7 cellular contexts compared by ENCODE assay signal in the genomic region with DNA sequence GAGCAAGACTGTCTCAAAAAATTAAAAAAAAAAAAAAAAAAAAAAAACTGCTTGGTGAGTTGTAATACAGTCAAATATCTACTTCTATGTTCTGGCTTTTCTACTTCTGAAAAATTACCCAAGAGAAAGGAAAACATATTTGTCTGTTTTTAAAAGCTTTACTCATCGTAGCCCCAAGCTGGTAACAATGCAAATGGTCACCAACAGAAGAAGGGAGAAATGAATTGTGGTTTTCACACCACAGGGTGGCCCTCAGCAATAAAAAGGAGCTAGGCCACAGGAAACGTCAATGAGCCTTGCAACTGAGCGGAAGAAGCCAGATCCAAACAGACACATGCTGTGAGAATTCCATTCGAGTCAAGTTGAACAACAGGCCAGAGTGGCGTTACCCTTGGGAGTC.
DNase-seq lines count a peak whose midpoint lies in the region; ATAC-seq and TF ChIP-seq lines count a peak whose summit lies in the region.
"Not testable (repeated sequence)": the region's sequence is repeated elsewhere in the genome, so short reads cannot be mapped to it uniquely, and the experiment has no call there.

No MANE protein-coding gene starts in this region.

- ATAC-seq in activated naive CD8-positive, alpha-beta T cell treated with anti-CD3 and anti-CD28 coated beads, Interleukin-2, amount 10 ng/mL, durations not matched to agents 7 days and 5 days (ENCODE audit: low read depth): not testable (repeated sequence)

- H3K4me3 ChIP-seq in GM12865 (ENCODE audit: low read depth, low read length); OCI-LY7 (ENCODE audit: low read depth, low read length, poor library complexity, severe bottlenecking): not testable (repeated sequence)

- H3K4me1 ChIP-seq in OCI-LY7 (ENCODE audit: insufficient read depth, low read length, poor library complexity, severe bottlenecking): peaks cover 50% of the 10 kb centered on the region

- H3K4me1 Mint-ChIP-seq in activated naive CD8-positive, alpha-beta T cell treated with anti-CD3 and anti-CD28 coated beads, Interleukin-2, amount 10 ng/mL, durations not matched to agents 7 days and 5 days: peaks cover 29% of the 10 kb centered on the region
- peaks cover 19% of the 10 kb centered on the region for H3K4me1 Mint-ChIP-seq in MCF 10A (ENCODE audit: insufficient read depth, unreplicated experiment)

- not testable (repeated sequence) for H3K9me3 Mint-ChIP-seq in activated naive CD8-positive, alpha-beta T cell treated with anti-CD3 and anti-CD28 coated beads, Interleukin-2, amount 10 ng/mL, durations not matched to agents 7 days and 5 days; MCF 10A (ENCODE audit: unreplicated experiment)

- H3K9me2 ChIP-seq in OCI-LY7 (ENCODE audit: insufficient read depth, low read length): not testable (repeated sequence)

- H3K27ac Mint-ChIP-seq in activated naive CD8-positive, alpha-beta T cell treated with anti-CD3 and anti-CD28 coated beads, Interleukin-2, amount 10 ng/mL, durations not matched to agents 7 days and 5 days: peak overlapping the region; percentile 25
- H3K27ac Mint-ChIP-seq in MCF 10A (ENCODE audit: low read depth, unreplicated experiment): not testable (repeated sequence)

- TF ChIP-seq CTCF in GM12865 (IDR thresholded peaks at IDR 0.05; ENCODE audit: insufficient read depth, low read depth, low read length, missing control alignments); OCI-LY7 (conservative IDR thresholded peaks at IDR 0.05; ENCODE audit: low read length); MCF 10A (IDR thresholded peaks at IDR 0.05; ENCODE audit: unreplicated experiment): not testable (repeated sequence)

- not testable (repeated sequence) for H2AFZ ChIP-seq in OCI-LY7 (ENCODE audit: low read length)

- POLR2A ChIA-PET in OCI-LY7 (lab: Charles Lee): interaction anchor here (0.6 to 0.7 kb wide), 2 partner anchors 23 to 170 kb away, joined by 4 to 5 read pairs; no protein-coding TSS in a partner anchor
- POLR2A ChIA-PET in activated naive CD8-positive, alpha-beta T cell treated with anti-CD3 and anti-CD28 coated beads, Interleukin-2, amount 10 ng/mL, durations not matched to agents 7 days and 5 days (lab: Charles Lee); MCF 10A (lab: Yijun Ruan, JAX): not testable (repeated sequence)

- intact Hi-C loops in OCI-LY7 (cut with micrococcal nuclease; ENCODE audit: unreplicated experiment); MCF 10A (cut with micrococcal nuclease): not testable (repeated sequence)

- not testable (repeated sequence) for H3K4me2 ChIP-seq in OCI-LY7 (ENCODE audit: low read length)

- H3K79me2 ChIP-seq in OCI-LY7 (ENCODE audit: insufficient read depth, low read depth, low read length): not testable (repeated sequence)

- not testable (repeated sequence) for BruUV-seq in OCI-LY7 (replicated peaks; lab: Mats Ljungman, UMichigan); MCF 10A (replicated peaks; lab: Mats Ljungman, UMichigan)

- not testable (repeated sequence) for H4K20me1 ChIP-seq in OCI-LY7 (ENCODE audit: insufficient read depth, low read length)

- H3K36me3 ChIP-seq in OCI-LY7 (ENCODE audit: insufficient read depth, low read length): not testable (repeated sequence)

- H3K9me3 ChIP-seq in OCI-LY7 (ENCODE audit: low read length): not testable (repeated sequence)

- H3K27ac ChIP-seq in OCI-LY7 (ENCODE audit: low read depth, low read length, poor library complexity, severe bottlenecking): not testable (repeated sequence)

- not testable (repeated sequence) for H3K4me3 Mint-ChIP-seq in activated naive CD8-positive, alpha-beta T cell treated with anti-CD3 and anti-CD28 coated beads, Interleukin-2, amount 10 ng/mL, durations not matched to agents 7 days and 5 days; MCF 10A (ENCODE audit: unreplicated experiment)

- CTCF ChIA-PET in OCI-LY7 (lab: Charles Lee; ENCODE audit: unreplicated experiment); MCF 10A (lab: Yijun Ruan, JAX): not testable (repeated sequence)

- H3K27me3 Mint-ChIP-seq in activated naive CD8-positive, alpha-beta T cell treated with anti-CD3 and anti-CD28 coated beads, Interleukin-2, amount 10 ng/mL, durations not matched to agents 7 days and 5 days; MCF 10A (ENCODE audit: insufficient read depth, unreplicated experiment): not testable (repeated sequence)

- DNase-seq in GM12865 (ENCODE audit: low read depth) (peak; percentile 21), M059J (ENCODE audit: low read depth) (peak; percentile 79), OCI-LY7 (ENCODE audit: low spot score) (peak; percentile 15), MCF 10A (ENCODE audit: unreplicated experiment) (peak; percentile 62), iris pigment epithelial cell (ENCODE audit: low read depth) (peak; percentile 10), stromal cell of bone marrow (ENCODE audit: low read depth) (peak; percentile 1)
- not testable (repeated sequence) for DNase-seq in activated naive CD8-positive, alpha-beta T cell treated with anti-CD3 and anti-CD28 coated beads, Interleukin-2, amount 10 ng/mL, durations not matched to agents 7 days and 5 days

- not testable (repeated sequence) for H3K36me3 Mint-ChIP-seq in activated naive CD8-positive, alpha-beta T cell treated with anti-CD3 and anti-CD28 coated beads, Interleukin-2, amount 10 ng/mL, durations not matched to agents 7 days and 5 days; MCF 10A (ENCODE audit: insufficient read depth, unreplicated experiment)
